Comparison of ENCODE assay signal across 17 cellular contexts in the genomic region with DNA sequence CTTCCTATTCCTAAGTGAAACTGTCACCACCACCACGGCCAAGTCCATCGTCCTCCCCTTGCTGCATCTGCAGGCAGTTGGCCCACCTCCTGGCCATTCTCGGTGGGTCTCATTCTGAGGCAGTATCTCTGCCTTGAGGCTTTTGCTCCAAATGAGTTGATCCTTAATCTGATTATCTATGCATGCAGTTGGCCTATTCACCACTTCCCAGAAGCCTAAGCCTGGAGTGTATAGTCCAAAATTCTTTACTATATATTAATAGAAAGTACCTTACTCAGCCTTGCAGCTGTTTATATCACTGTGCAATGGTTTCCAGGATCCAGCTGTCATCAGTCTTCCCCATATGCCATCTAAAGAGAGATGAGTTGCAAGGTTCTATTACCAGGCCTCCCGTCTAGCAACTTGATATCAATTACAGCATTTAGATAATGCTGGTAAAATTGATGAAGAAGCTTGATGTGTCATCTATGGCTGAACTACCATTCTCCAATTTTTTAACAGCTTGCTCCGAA.
DNase-seq lines count a peak whose midpoint lies in the region; ATAC-seq lines count a peak whose summit lies in the region.
"Had no signal": no experiment of that assay in that cellular context is flagged by ENCODE, and none has a peak within 500 bp of the region (broad histone marks: within the 10 kb centered on the region; RNA-seq: fewer than 3 reads in every experiment).

No MANE protein-coding gene starts in this region.

- over 99% methylated on average over 5 of the region's 5 CpGs for WGBS in mesenchymal stem cell
- WGBS in trophoblast cell (ENCODE audit: extremely low coverage, insufficient coverage, insufficient read length) = no CpG with 5 or more reads among the region's 5 CpGs

- H3K23ac ChIP-seq in mesenchymal stem cell (ENCODE audit: low read length in 2 of 2) (no peak overlapping the region), trophoblast cell (ENCODE audit: low read length) (no peak overlapping the region)

- H3K18ac ChIP-seq in mesenchymal stem cell (ENCODE audit: low read depth in 1 of 2, low read length in 2 of 2) (peak overlapping the region in 1 of 2 experiments; percentile 64), trophoblast cell (ENCODE audit: low read length) (no peak overlapping the region)

- no peak overlapping the region for H2BK15ac ChIP-seq in mesenchymal stem cell (ENCODE audit: low read depth, poor library complexity, severe bottlenecking)

- H2AFZ ChIP-seq in mesenchymal stem cell (ENCODE audit: low read depth, low read length) (no peak overlapping the region), trophoblast cell (ENCODE audit: insufficient read depth, low read length, poor library complexity) (no peak overlapping the region)

- H3K9me3 Mint-ChIP-seq in natural killer cell treated with Interleukin-12 subunit alpha and Interleukin-12 subunit beta and Interleukin-15 and Interleukin-18, amount 100 ng/mL, for 72 hours = no peaks in the 10 kb centered on the region
- H3K9me3 Mint-ChIP-seq: HFFc6 had no signal

- H3K4ac ChIP-seq in mesenchymal stem cell (ENCODE audit: low read depth in 1 of 2, low read length in 2 of 2) (no peak overlapping the region), trophoblast cell (ENCODE audit: low read depth, low read length) (no peak overlapping the region)

- H3K79me2 ChIP-seq in trophoblast cell (ENCODE audit: control insufficient read depth, insufficient read depth, low read length, poor library complexity) = no peaks in the 10 kb centered on the region

- H3K27ac ChIP-seq in mesenchymal stem cell (ENCODE audit: low read length, poor library complexity, severe bottlenecking) = no peak overlapping the region
- H3K27ac ChIP-seq in trophoblast cell (ENCODE audit: low read depth, low read length) = no peak overlapping the region
- H3K27ac ChIP-seq: BLaER1 treated with 17β-estradiol and CSF1 and Interleukin-3, amounts not matched to agents 10 nM and 100 nM; HL-60 had no signal

- H2BK120ac ChIP-seq in mesenchymal stem cell (ENCODE audit: low read depth, low read length) (no peak overlapping the region), trophoblast cell (ENCODE audit: insufficient read depth, low read length, poor library complexity) (no peak overlapping the region)

- H3K4me1 Mint-ChIP-seq in natural killer cell treated with Interleukin-12 subunit alpha and Interleukin-12 subunit beta and Interleukin-15 and Interleukin-18, amount 100 ng/mL, for 72 hours (ENCODE audit: low read depth in 2 of 2) = no peaks in the 10 kb centered on the region
- H3K4me1 Mint-ChIP-seq: CD4-positive, CD25-positive, alpha-beta regulatory T cell had no signal

- H3K27me3 ChIP-seq in mesenchymal stem cell (ENCODE audit: control insufficient read depth in 1 of 2, insufficient read depth in 1 of 2, low read length in 2 of 2) (peaks cover 0 to 30% of the 10 kb centered on the region in 2 experiments), trophoblast cell (ENCODE audit: insufficient read depth, low read length) (no peaks in the 10 kb centered on the region), H7 (ENCODE audit: control insufficient read depth, insufficient read depth, low read length) (no peaks in the 10 kb centered on the region)
- H3K27me3 ChIP-seq: BLaER1 treated with 17β-estradiol and CSF1 and Interleukin-3, amounts not matched to agents 10 nM and 100 nM had no signal

- no peaks in the 10 kb centered on the region for H3K4me1 ChIP-seq in mesenchymal stem cell (ENCODE audit: control insufficient read depth, insufficient read depth, low read depth, low read length)
- H3K4me1 ChIP-seq in trophoblast cell (ENCODE audit: control insufficient read depth in 1 of 2, insufficient read depth in 2 of 2, low read length in 2 of 2) = no peaks in the 10 kb centered on the region
- H3K4me1 ChIP-seq: BLaER1 treated with 17β-estradiol and CSF1 and Interleukin-3, amounts not matched to agents 10 nM and 100 nM had no signal

- H3K4me3 ChIP-seq in mesenchymal stem cell (ENCODE audit: insufficient read depth in 1 of 2, low read depth in 1 of 2, low read length in 2 of 2) (no peak overlapping the region), trophoblast cell (ENCODE audit: low read depth, low read length) (no peak overlapping the region), H7 (ENCODE audit: insufficient read depth, low read depth, low read length) (no peak overlapping the region)
- H3K4me3 ChIP-seq: BLaER1 treated with 17β-estradiol and CSF1 and Interleukin-3, amounts not matched to agents 10 nM and 100 nM; GM12878 had no signal

- H4K8ac ChIP-seq in mesenchymal stem cell (ENCODE audit: low read length) = no peak overlapping the region
- H4K8ac ChIP-seq in trophoblast cell (ENCODE audit: low read depth, low read length) = no peak overlapping the region

- H2AK5ac ChIP-seq in mesenchymal stem cell (ENCODE audit: low read length, severe bottlenecking) (no peak overlapping the region), trophoblast cell (ENCODE audit: low read length) (no peak overlapping the region)

- no peaks in the 10 kb centered on the region for H3K36me3 ChIP-seq in mesenchymal stem cell (ENCODE audit: control insufficient read depth in 1 of 2, insufficient read depth in 2 of 2, low read depth in 1 of 2, low read length in 2 of 2)
- no peaks in the 10 kb centered on the region for H3K36me3 ChIP-seq in trophoblast cell (ENCODE audit: control insufficient read depth in 1 of 2, insufficient read depth in 2 of 2, low read length in 2 of 2)
- H3K36me3 ChIP-seq in H7 (replicated peaks; ENCODE audit: control insufficient read depth, insufficient read depth, low read length) = no peaks in the 10 kb centered on the region
- H3K36me3 ChIP-seq: BLaER1 treated with 17β-estradiol and CSF1 and Interleukin-3, amounts not matched to agents 10 nM and 100 nM had no signal

- no peak overlapping the region for H3K4me3 Mint-ChIP-seq in natural killer cell treated with Interleukin-12 subunit alpha and Interleukin-12 subunit beta and Interleukin-15 and Interleukin-18, amount 100 ng/mL, for 72 hours
- H3K4me3 Mint-ChIP-seq: CD4-positive, CD25-positive, alpha-beta regulatory T cell; HFFc6 had no signal

- H3K4me2 ChIP-seq in mesenchymal stem cell (ENCODE audit: low read length, poor library complexity, severe bottlenecking) (no peak overlapping the region), trophoblast cell (ENCODE audit: low read length) (no peak overlapping the region)
- H3K4me2 ChIP-seq: BLaER1 treated with 17β-estradiol and CSF1 and Interleukin-3, amounts not matched to agents 10 nM and 100 nM had no signal

- H3K79me1 ChIP-seq in mesenchymal stem cell (replicated peaks; ENCODE audit: low read length, poor library complexity, severe bottlenecking) = no peaks in the 10 kb centered on the region
- peaks cover 2% of the 10 kb centered on the region for H3K79me1 ChIP-seq in trophoblast cell (ENCODE audit: low read length)

- no peak overlapping the region for H2BK5ac ChIP-seq in mesenchymal stem cell (ENCODE audit: low read depth, low read length, poor library complexity, severe bottlenecking)
- no peak overlapping the region for H2BK5ac ChIP-seq in trophoblast cell (ENCODE audit: low read depth, low read length, poor library complexity)

- no peak for ATAC-seq in HG03045 (IDR thresholded peaks at IDR 0.05; ENCODE audit: unreplicated experiment)
- no peak for ATAC-seq in natural killer cell treated with Interleukin-12 subunit alpha and Interleukin-12 subunit beta and Interleukin-15 and Interleukin-18, amount 100 ng/mL, for 72 hours
- ATAC-seq: GM12878 had no signal

- H3K9ac ChIP-seq in mesenchymal stem cell (ENCODE audit: low read length) (no peak overlapping the region), trophoblast cell (ENCODE audit: low read length) (peak overlapping the region; percentile 62)
- H3K9ac ChIP-seq: BLaER1 treated with 17β-estradiol and CSF1 and Interleukin-3, amounts not matched to agents 10 nM and 100 nM had no signal

- H2BK12ac ChIP-seq in mesenchymal stem cell (ENCODE audit: low read length in 2 of 2) (peak overlapping the region in 1 of 2 experiments; percentile 49), trophoblast cell (ENCODE audit: low read length) (no peak overlapping the region)

- H3K27me3 Mint-ChIP-seq in natural killer cell treated with Interleukin-12 subunit alpha and Interleukin-12 subunit beta and Interleukin-15 and Interleukin-18, amount 100 ng/mL, for 72 hours = peaks cover 0 to 17% of the 10 kb centered on the region in 2 donors
- H3K27me3 Mint-ChIP-seq: CD4-positive, CD25-positive, alpha-beta regulatory T cell had no signal

- H3K36me3 Mint-ChIP-seq in natural killer cell treated with Interleukin-12 subunit alpha and Interleukin-12 subunit beta and Interleukin-15 and Interleukin-18, amount 100 ng/mL, for 72 hours = no peaks in the 10 kb centered on the region
- H3K36me3 Mint-ChIP-seq: CD4-positive, CD25-positive, alpha-beta regulatory T cell had no signal

- H4K91ac ChIP-seq in mesenchymal stem cell (ENCODE audit: low read length) (no peak overlapping the region), trophoblast cell (ENCODE audit: low read depth, low read length) (no peak overlapping the region)

- H3K9me3 ChIP-seq in mesenchymal stem cell (ENCODE audit: control insufficient read depth, low read length) = peaks cover 5% of the 10 kb centered on the region
- H3K9me3 ChIP-seq in trophoblast cell (ENCODE audit: insufficient read depth, low read depth, low read length) = no peaks in the 10 kb centered on the region
- H3K9me3 ChIP-seq: BLaER1 treated with 17β-estradiol and CSF1 and Interleukin-3, amounts not matched to agents 10 nM and 100 nM had no signal

- no peak overlapping the region for H3K27ac Mint-ChIP-seq in natural killer cell treated with Interleukin-12 subunit alpha and Interleukin-12 subunit beta and Interleukin-15 and Interleukin-18, amount 100 ng/mL, for 72 hours
- H3K27ac Mint-ChIP-seq: CD4-positive, CD25-positive, alpha-beta regulatory T cell; HFFc6 had no signal

- H3K14ac ChIP-seq in mesenchymal stem cell (ENCODE audit: low read length in 2 of 2) (no peak overlapping the region), trophoblast cell (ENCODE audit: low read length) (no peak overlapping the region)

- H4K12ac ChIP-seq in trophoblast cell (ENCODE audit: low read depth, low read length) = no peak overlapping the region

- peak; percentile 1 for DNase-seq in DMS 273 treated with DMSO at 0.1 percent for 48 hours (lab: John Stamatoyannopoulos, UW)
- DNase-seq in NCI-H524 (lab: John Stamatoyannopoulos, UW) = peak; percentile 19 to 88
- peak; percentile 25 for DNase-seq in mesenchymal stem cell
- no peak for DNase-seq in trophoblast cell
- DNase-seq in natural killer cell treated with Interleukin-12 subunit alpha and Interleukin-12 subunit beta and Interleukin-15 and Interleukin-18, amount 100 ng/mL, for 72 hours (ENCODE audit: low spot score) = no peak
- no peak for DNase-seq in H7
- DNase-seq in NK-92 treated with Interleukin-12 subunit alpha and Interleukin-12 subunit beta, amount 100 ng/mL, for 24 hours (lab: John Stamatoyannopoulos, UW) = no peak
- DNase-seq: 8988T; ACHN; CD4-positive, CD25-positive, alpha-beta regulatory T cell; DMS79; HCEC 1CT; HFFc6 had no signal

Comparison
In these comparisons a context has a peak if more than half of its experiments do, and no peak if none do; other contexts are left out.
1. DNase-seq: peak in DMS 273 treated with DMSO at 0.1 percent for 48 hours (single experiment), NCI-H524 (2 of 2) and mesenchymal stem cell (single experiment); none in trophoblast cell (0 of 2), natural killer cell treated with Interleukin-12 subunit alpha and Interleukin-12 subunit beta and Interleukin-15 and Interleukin-18, amount 100 ng/mL, for 72 hours (single experiment), H7 (single experiment) and NK-92 treated with Interleukin-12 subunit alpha and Interleukin-12 subunit beta, amount 100 ng/mL, for 24 hours (single experiment).